22 cellular contexts compared by ENCODE assay signal in genomic region chr5:6236170-6236793, GRCh38.
DNase-seq lines count a peak whose midpoint lies in the region; ATAC-seq, FAIRE-seq and TF ChIP-seq lines count a peak whose summit lies in the region.
"Had no signal": no experiment of that assay in that cellular context is flagged by ENCODE, and none has a peak within 500 bp of the region (broad histone marks: within the 10 kb centered on the region; RNA-seq: fewer than 3 reads in every experiment).

No MANE protein-coding gene starts in this region.

- H2AK5ac ChIP-seq in mesendoderm (ENCODE audit: low read length), result no peak overlapping the region

- H4K8ac ChIP-seq in mesendoderm (ENCODE audit: low read depth, low read length), result no peak overlapping the region

- H3K4me2 ChIP-seq in OCI-LY7 (ENCODE audit: low read length) (peak overlapping the region; percentile 35), mesendoderm (ENCODE audit: low read length) (no peak overlapping the region)
- H3K4me2 ChIP-seq: SK-N-SH had no signal

- intact Hi-C loops in OCI-LY7 (cut with micrococcal nuclease; ENCODE audit: unreplicated experiment), result loop anchor here (2.0 kb wide), 1 partner anchor 47 kb away; no protein-coding TSS in a partner anchor

- CTCF ChIA-PET in OCI-LY7 (lab: Charles Lee; ENCODE audit: unreplicated experiment), result no interaction called here

- no peak overlapping the region for H3K9ac ChIP-seq in mesendoderm (ENCODE audit: low read length)
- H3K9ac ChIP-seq: SK-N-SH had no signal

- no peak overlapping the region for H3K4ac ChIP-seq in mesendoderm (ENCODE audit: low read depth, low read length)

- no peak overlapping the region for H2BK120ac ChIP-seq in mesendoderm (ENCODE audit: low read depth, low read length)

- H3K23ac ChIP-seq in mesendoderm (ENCODE audit: low read length), result no peak overlapping the region

- H2BK5ac ChIP-seq in mesendoderm (ENCODE audit: low read length), result no peak overlapping the region

- peaks cover 22% of the 10 kb centered on the region for H3K4me1 ChIP-seq in OCI-LY7 (ENCODE audit: insufficient read depth, low read length, poor library complexity, severe bottlenecking)
- no peaks in the 10 kb centered on the region for H3K4me1 ChIP-seq in mesendoderm (ENCODE audit: control insufficient read depth, low read depth, low read length)

- no CpG with 5 or more reads among the region's 2 CpGs for WGBS in mesendoderm (ENCODE audit: extremely low coverage, insufficient coverage, low lambda C conversion rate)

- H3K79me1 ChIP-seq in mesendoderm (ENCODE audit: low read length), result no peaks in the 10 kb centered on the region

- H3K9me3 ChIP-seq in OCI-LY7 (ENCODE audit: low read length), result peaks cover 17% of the 10 kb centered on the region
- H3K9me3 ChIP-seq: MG63 had no signal

- peak overlapping the region; percentile 5; the same call in 1 of the 2 replicates for H2AFZ ChIP-seq in OCI-LY7 (ENCODE audit: low read length)

- H2BK15ac ChIP-seq in mesendoderm (replicated peaks; ENCODE audit: low read depth), result no peak overlapping the region

- H3K27ac ChIP-seq in OCI-LY7 (ENCODE audit: low read depth, low read length, poor library complexity, severe bottlenecking) (no peak overlapping the region), mesendoderm (ENCODE audit: low read depth, low read length) (no peak overlapping the region)

- FAIRE-seq in bronchial epithelial cell (lab: Jason Lieb, UNC), result no peak
- FAIRE-seq: H1 had no signal

- H3K4me3 ChIP-seq in OCI-LY7 (ENCODE audit: low read depth, low read length, poor library complexity, severe bottlenecking) (no peak overlapping the region), bronchial epithelial cell (ENCODE audit: low read depth, low read length) (no peak overlapping the region), mesendoderm (ENCODE audit: low read length) (no peak overlapping the region)
- H3K4me3 ChIP-seq: MG63 had no signal

- no peak overlapping the region for H4K5ac ChIP-seq in mesendoderm (ENCODE audit: low read length)

- no peaks in the 10 kb centered on the region for H3K9me2 ChIP-seq in OCI-LY7 (ENCODE audit: insufficient read depth, low read length)
- H3K9me2 ChIP-seq: SK-N-SH had no signal

- no peak overlapping the region for H3K18ac ChIP-seq in mesendoderm (ENCODE audit: low read length)

- no peaks in the 10 kb centered on the region for H3K79me2 ChIP-seq in OCI-LY7 (ENCODE audit: insufficient read depth, low read depth, low read length)
- no peaks in the 10 kb centered on the region for H3K79me2 ChIP-seq in mesendoderm (ENCODE audit: control insufficient read depth, insufficient read depth, low read length)

- H3K56ac ChIP-seq in mesendoderm (ENCODE audit: low read length), result no peak overlapping the region

- no peaks in the 10 kb centered on the region for H3K27me3 ChIP-seq in bronchial epithelial cell (ENCODE audit: control insufficient read depth, insufficient read depth, low read length)
- no peaks in the 10 kb centered on the region for H3K27me3 ChIP-seq in mesendoderm (ENCODE audit: insufficient read depth, low read length, poor library complexity)

- peak; percentile 18 for ATAC-seq in GM19463 (IDR thresholded peaks at IDR 0.05; ENCODE audit: unreplicated experiment)
- no peak for ATAC-seq in HG03432 (IDR thresholded peaks at IDR 0.05; ENCODE audit: unreplicated experiment)
- ATAC-seq: HCT116 had no signal

- BruUV-seq in OCI-LY7 (replicated peaks; lab: Mats Ljungman, UMichigan), result no TSS peak

- TF ChIP-seq CTCF in OCI-LY7 (conservative IDR thresholded peaks at IDR 0.05; ENCODE audit: low read length) (no peak), bronchial epithelial cell (IDR thresholded peaks at IDR 0.05; ENCODE audit: insufficient read depth, low read length, severe bottlenecking) (no peak)

- H4K20me1 ChIP-seq in OCI-LY7 (ENCODE audit: insufficient read depth, low read length), result no peaks in the 10 kb centered on the region

- POLR2A ChIA-PET in OCI-LY7 (lab: Charles Lee), result interaction anchor here (0.7 kb wide), 1 partner anchor 25 kb away, joined by 4 read pairs; no protein-coding TSS in a partner anchor

- H3K36me3 ChIP-seq in OCI-LY7 (ENCODE audit: insufficient read depth, low read length) (no peaks in the 10 kb centered on the region; the same call in 1 of the 2 replicates), bronchial epithelial cell (ENCODE audit: control insufficient read depth, insufficient read depth, low read length) (no peaks in the 10 kb centered on the region), mesendoderm (ENCODE audit: control insufficient read depth, insufficient read depth, low read length) (no peaks in the 10 kb centered on the region)
- H3K36me3 ChIP-seq: MG63 had no signal

- DNase-seq in OCI-LY7 (ENCODE audit: low spot score) (no peak), bronchial epithelial cell (ENCODE audit: low read depth) (peak; percentile 25), islet precursor cell (peak; percentile 22), mesendoderm (no peak), NCI-H146 (lab: John Stamatoyannopoulos, UW) (no peak), NAMALWA (ENCODE audit: low spot score) (no peak)
- DNase-seq: 8988T; AML-193; Calu3; CD8-positive, alpha-beta memory T cell; DMS153; MG63; NCI-H1048; NCI-H1417 treated with DMSO at 0.1 percent for 48 hours; NCI-H187 treated with DMSO at 0.1 percent for 48 hours; NCI-H2107; SHP77 treated with DMSO at 0.1 percent for 48 hours; SK-N-SH had no signal

Comparison
In these comparisons a context has a peak if more than half of its experiments do, and no peak if none do; other contexts are left out.
1. DNase-seq: peak in bronchial epithelial cell (single experiment) and islet precursor cell (single experiment); none in OCI-LY7 (single experiment), mesendoderm (single experiment), NCI-H146 (single experiment) and NAMALWA (single experiment).